ENCODE assay signal across 22 cellular contexts in the genomic region with DNA sequence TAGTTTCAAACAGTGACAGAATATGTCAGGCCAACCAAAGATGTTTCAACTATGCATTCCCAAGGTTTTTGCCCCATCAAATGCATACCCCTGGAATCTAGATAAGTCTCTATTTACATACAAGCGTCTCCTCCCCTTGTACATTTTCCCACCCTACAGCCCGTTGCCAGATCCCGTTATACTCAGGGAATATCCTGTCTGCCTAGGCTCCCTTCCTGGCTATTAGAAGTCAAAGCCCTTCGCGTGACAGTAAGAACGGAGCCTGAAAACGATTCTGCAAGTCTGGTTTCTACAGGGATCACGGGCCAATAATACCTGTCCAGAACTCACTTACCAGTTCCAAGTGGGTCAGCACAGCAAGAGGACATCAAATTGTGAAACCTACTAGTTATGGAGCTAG.
"Had no signal": no experiment of that assay in that cellular context is flagged by ENCODE, and none has a peak within 500 bp of the region (broad histone marks: within the 10 kb centered on the region; RNA-seq: fewer than 3 reads in every experiment).

No MANE protein-coding gene starts in this region.

- H3K4me3 Mint-ChIP-seq: activated CD4-positive, alpha-beta T cell treated with anti-CD3 and anti-CD28 coated beads, Interleukin-2, amount 10 ng/mL, durations not matched to agents 7 days and 5 days; activated CD8-positive, alpha-beta memory T cell treated with anti-CD3 and anti-CD28 coated beads, Interleukin-2, amount 10 ng/mL, durations not matched to agents 7 days and 5 days; activated CD8-positive, alpha-beta T cell treated with anti-CD3 and anti-CD28 coated beads for 36 hours; activated naive CD4-positive, alpha-beta T cell treated with anti-CD3 and anti-CD28 coated beads, Interleukin-2, amount 10 ng/mL, durations not matched to agents 7 days and 5 days; memory B cell; naive B cell; neural crest cell; stimulated activated naive CD8-positive, alpha-beta T cell treated with anti-CD3 and anti-CD28 coated beads, Interleukin-15, Interleukin-2, amounts not matched to agents 100 ng/mL and 50 ng/mL, for 24 hours had no signal

- H3K4me1 ChIP-seq: foreskin keratinocyte had no signal

- H3K27me3 ChIP-seq: foreskin keratinocyte, tibial artery had no signal

- H3K27ac Mint-ChIP-seq: activated CD4-positive, alpha-beta T cell treated with anti-CD3 and anti-CD28 coated beads, Interleukin-2, amount 10 ng/mL, durations not matched to agents 7 days and 5 days; activated CD8-positive, alpha-beta memory T cell treated with anti-CD3 and anti-CD28 coated beads, Interleukin-2, amount 10 ng/mL, durations not matched to agents 7 days and 5 days; activated CD8-positive, alpha-beta T cell treated with anti-CD3 and anti-CD28 coated beads for 36 hours; activated naive CD4-positive, alpha-beta T cell treated with anti-CD3 and anti-CD28 coated beads, Interleukin-2, amount 10 ng/mL, durations not matched to agents 7 days and 5 days; memory B cell; stimulated activated naive CD8-positive, alpha-beta T cell treated with anti-CD3 and anti-CD28 coated beads, Interleukin-15, Interleukin-2, amounts not matched to agents 100 ng/mL and 50 ng/mL, for 24 hours had no signal

- ATAC-seq: activated CD8-positive, alpha-beta memory T cell treated with anti-CD3 and anti-CD28 coated beads, Interleukin-2, amount 10 ng/mL, durations not matched to agents 7 days and 5 days; activated CD8-positive, alpha-beta T cell treated with anti-CD3 and anti-CD28 coated beads for 36 hours had no signal

- H3K36me3 Mint-ChIP-seq: activated CD8-positive, alpha-beta memory T cell treated with anti-CD3 and anti-CD28 coated beads, Interleukin-2, amount 10 ng/mL, durations not matched to agents 7 days and 5 days; activated naive CD4-positive, alpha-beta T cell treated with anti-CD3 and anti-CD28 coated beads, Interleukin-2, amount 10 ng/mL, durations not matched to agents 7 days and 5 days; memory B cell; naive B cell had no signal

- H3K9me3 Mint-ChIP-seq: activated CD4-positive, alpha-beta T cell treated with anti-CD3 and anti-CD28 coated beads, Interleukin-2, amount 10 ng/mL, durations not matched to agents 7 days and 5 days; activated CD8-positive, alpha-beta T cell treated with anti-CD3 and anti-CD28 coated beads for 36 hours; activated naive CD4-positive, alpha-beta T cell treated with anti-CD3 and anti-CD28 coated beads, Interleukin-2, amount 10 ng/mL, durations not matched to agents 7 days and 5 days; memory B cell; naive B cell; neural crest cell; stimulated activated naive CD8-positive, alpha-beta T cell treated with anti-CD3 and anti-CD28 coated beads, Interleukin-15, Interleukin-2, amounts not matched to agents 100 ng/mL and 50 ng/mL, for 24 hours had no signal

- H3K27ac ChIP-seq: foreskin keratinocyte, WERI-Rb-1 had no signal

- H3K36me3 ChIP-seq: tibial artery, WERI-Rb-1 had no signal

- H3K9me3 ChIP-seq: tibial artery had no signal

- H3K27me3 Mint-ChIP-seq: activated CD8-positive, alpha-beta memory T cell treated with anti-CD3 and anti-CD28 coated beads, Interleukin-2, amount 10 ng/mL, durations not matched to agents 7 days and 5 days; activated CD8-positive, alpha-beta T cell treated with anti-CD3 and anti-CD28 coated beads for 36 hours; naive B cell had no signal

- FAIRE-seq: TTC549, urothelium cell line had no signal

- DNase-seq: activated CD4-positive, alpha-beta T cell treated with anti-CD3 and anti-CD28 coated beads, Interleukin-2, amount 10 ng/mL, durations not matched to agents 7 days and 5 days; activated CD4-positive, CD25-positive, alpha-beta regulatory T cell treated with anti-CD3 and anti-CD28 coated beads, Interleukin-2, amount 50 U/mL, for 72 hours; activated CD8-positive, alpha-beta memory T cell treated with anti-CD3 and anti-CD28 coated beads, Interleukin-2, amount 10 ng/mL, durations not matched to agents 7 days and 5 days; activated CD8-positive, alpha-beta T cell treated with anti-CD3 and anti-CD28 coated beads for 36 hours; activated effector memory CD4-positive, alpha-beta T cell treated with anti-CD3 and anti-CD28 coated beads, Interleukin-2, amount 50 U/mL, for 16 hours; activated naive CD4-positive, alpha-beta T cell treated with anti-CD3 and anti-CD28 coated beads, Interleukin-2, amount 10 ng/mL, durations not matched to agents 7 days and 5 days; activated T-cell treated with anti-CD3 and anti-CD28 coated beads for 4 hours; effector CD8-positive, alpha-beta T cell; foreskin keratinocyte; hippocampal formation; naive B cell; occipital lobe; stimulated activated CD4-positive, alpha-beta T cell treated with anti-CD3 and anti-CD28 coated beads, Interleukin-12 subunit alpha, Interleukin-12 subunit beta, amount 100 ng/mL, for 4 hours; stimulated activated CD4-positive, alpha-beta T cell treated with anti-CD3 and anti-CD28 coated beads, Interleukin-4, amount 100 ng/mL, for 4 hours; T-helper 1 cell; tibial artery; WERI-Rb-1 had no signal

- H3K4me3 ChIP-seq: tibial artery had no signal
